8 cellular contexts compared by ENCODE assay signal in the genomic region with DNA sequence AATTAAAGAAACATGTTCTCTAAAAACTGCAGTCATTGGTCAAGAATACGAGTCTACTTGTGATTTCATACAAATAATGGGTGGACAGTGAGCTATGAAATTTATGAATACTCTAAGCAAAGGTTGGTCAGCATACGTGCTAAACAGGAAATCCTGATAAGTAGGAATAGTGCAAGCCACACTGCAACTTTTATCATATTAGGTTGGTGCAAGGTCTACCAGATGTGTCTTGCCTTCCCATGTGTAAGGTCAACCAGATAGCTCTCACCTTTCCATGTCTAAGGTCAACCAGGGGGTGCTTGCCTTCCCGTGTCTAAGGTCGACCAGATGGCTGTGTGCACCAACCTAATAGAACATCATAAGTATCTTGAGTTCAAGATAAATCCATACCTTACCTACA. TPM values are rescaled to one million over a fixed set of nuclear protein-coding genes. Genes with fewer than 3 reads are reported as not detected.
DNase-seq lines count a peak whose midpoint lies in the region; ATAC-seq, FAIRE-seq and TF ChIP-seq lines count a peak whose summit lies in the region.

No MANE protein-coding gene starts in this region.

- no peak for DNase-seq in NT2/D1 (ENCODE audit: low read depth, low spot score)
- peak; percentile 52 for DNase-seq in endothelial cell of umbilical vein (ENCODE audit: low read depth, low spot score)
- DNase-seq in osteoblast (ENCODE audit: insufficient read length, low spot score, missing footprints), result peak; percentile 41
- no peak for DNase-seq in stimulated activated naive CD4-positive, alpha-beta T cell treated with Interleukin-2 at 50 U/mL for 16 hours (lab: John Stamatoyannopoulos, UW)
- no peak for DNase-seq in kidney tubule cell (ENCODE audit: low spot score)

- H3K27ac ChIP-seq in endothelial cell of umbilical vein (ENCODE audit: insufficient read depth, low read depth, low read length) (peak overlapping the region; percentile 97), osteoblast (ENCODE audit: low read depth, low read length) (peak overlapping the region; percentile 98)

- no peak overlapping the region for H2AFZ ChIP-seq in endothelial cell of umbilical vein (ENCODE audit: low read depth, low read length)
- H2AFZ ChIP-seq in osteoblast (ENCODE audit: low read length), result no peak overlapping the region

- H3K27me3 ChIP-seq in NT2/D1 (ENCODE audit: insufficient read depth, insufficient read length), result no peaks in the 10 kb centered on the region
- no peaks in the 10 kb centered on the region for H3K27me3 ChIP-seq in endothelial cell of umbilical vein (ENCODE audit: control insufficient read depth in 2 of 2, insufficient read depth in 2 of 2, low read length in 2 of 2)
- H3K27me3 ChIP-seq in osteoblast (ENCODE audit: insufficient read depth, low read length), result no peaks in the 10 kb centered on the region

- no peak for FAIRE-seq in endothelial cell of umbilical vein (lab: Jason Lieb, UNC)

- no peak for ATAC-seq in GM19452 (IDR thresholded peaks at IDR 0.05; ENCODE audit: unreplicated experiment)
- no peak for ATAC-seq in GM18909 (IDR thresholded peaks at IDR 0.05; ENCODE audit: poor library complexity, unreplicated experiment)

- dilution Hi-C loops in endothelial cell of umbilical vein (cut with MboI; ENCODE audit: extremely low pct_ligation_motif_present, low sequenced_read_pairs), result no loop called here

- peaks cover 31% of the 10 kb centered on the region for H3K4me1 ChIP-seq in ES-I3 (ENCODE audit: insufficient read depth, low read length)
- no peaks in the 10 kb centered on the region for H3K4me1 ChIP-seq in NT2/D1 (ENCODE audit: insufficient read depth, insufficient read length)
- H3K4me1 ChIP-seq in endothelial cell of umbilical vein (ENCODE audit: control insufficient read depth, extremely low read depth, insufficient read depth, low read length), result peaks cover 54% of the 10 kb centered on the region
- peaks cover 54% of the 10 kb centered on the region for H3K4me1 ChIP-seq in osteoblast (ENCODE audit: insufficient read depth, low read length)

- no peak for TF ChIP-seq POLR2A in endothelial cell of umbilical vein (IDR thresholded peaks at IDR 0.05; ENCODE audit: low read depth, low read length)

- POLR2A ChIA-PET in endothelial cell of umbilical vein (lab: Charles Lee), result interaction anchor here (1.0 to 2.0 kb wide), 2 partner anchors 21 to 23 kb away, joined by 3 to 28 read pairs; no protein-coding TSS in a partner anchor

- peak overlapping the region; percentile 81 for H3K4me3 ChIP-seq in NT2/D1 (ENCODE audit: insufficient read length, low read depth)
- peak overlapping the region in 2 of 3 experiments; percentile 39 to 86 for H3K4me3 ChIP-seq in endothelial cell of umbilical vein (replicated peaks in 1 of 3; ENCODE audit: insufficient read depth in 1 of 3, low read depth in 1 of 3, low read length in 3 of 3)
- peak overlapping the region; percentile 95 for H3K4me3 ChIP-seq in osteoblast (ENCODE audit: insufficient read depth, low read length)

- peaks cover 4% of the 10 kb centered on the region for H4K20me1 ChIP-seq in endothelial cell of umbilical vein (replicated peaks; ENCODE audit: control insufficient read depth, extremely low read depth, insufficient read depth, low read length)
- H4K20me1 ChIP-seq in osteoblast (ENCODE audit: insufficient read depth, low read length), result peaks cover 22% of the 10 kb centered on the region

- peaks cover 47% of the 10 kb centered on the region for H3K79me2 ChIP-seq in endothelial cell of umbilical vein (ENCODE audit: control insufficient read depth, insufficient read depth, low read length)
- peaks cover 58% of the 10 kb centered on the region for H3K79me2 ChIP-seq in osteoblast (ENCODE audit: insufficient read depth, low read length)

- peak overlapping the region; percentile 96 for H3K4me2 ChIP-seq in endothelial cell of umbilical vein (ENCODE audit: insufficient read depth, low read length)
- peak overlapping the region; percentile 91 for H3K4me2 ChIP-seq in osteoblast (ENCODE audit: insufficient read depth, low read length)

- no peaks in the 10 kb centered on the region for H3K9me1 ChIP-seq in endothelial cell of umbilical vein (replicated peaks; ENCODE audit: control insufficient read depth, extremely low read depth, insufficient read depth, low read length)

- intact Hi-C loops in endothelial cell of umbilical vein (cut with micrococcal nuclease), result loop anchor here (5.0 kb wide), 1 partner anchor 163 kb away; no protein-coding TSS in a partner anchor

- CTCF ChIA-PET in endothelial cell of umbilical vein (lab: Charles Lee), result interaction anchor here (0.7 to 2.0 kb wide), 8 partner anchors 9 to 233 kb away, joined by 3 to 17 read pairs (median 5); no protein-coding TSS in a partner anchor

- TF ChIP-seq CTCF in endothelial cell of umbilical vein (IDR thresholded peaks at IDR 0.05; ENCODE audit: extremely low read depth in 1 of 2, insufficient read depth in 1 of 2, low read depth in 1 of 2, low read length in 2 of 2) (no peak), osteoblast (IDR thresholded peaks at IDR 0.05; ENCODE audit: extremely low read depth, low read depth, low read length) (no peak)

- peak overlapping the region; percentile 61 for H3K9ac ChIP-seq in ES-I3 (ENCODE audit: low read depth, low read length)
- no peak overlapping the region for H3K9ac ChIP-seq in NT2/D1 (ENCODE audit: insufficient read length, low read depth)
- H3K9ac ChIP-seq in endothelial cell of umbilical vein (replicated peaks; ENCODE audit: extremely low read depth, insufficient read depth, low read length), result peak overlapping the region; percentile 100

- no TSS peak for BruUV-seq in endothelial cell of umbilical vein (replicated peaks; lab: Mats Ljungman, UMichigan)

- no peaks in the 10 kb centered on the region for H3K9me3 ChIP-seq in ES-I3 (ENCODE audit: control insufficient read depth, insufficient read depth, low read length)
- H3K9me3 ChIP-seq in NT2/D1 (ENCODE audit: insufficient read depth, low read length), result no peaks in the 10 kb centered on the region
- no peaks in the 10 kb centered on the region for H3K9me3 ChIP-seq in endothelial cell of umbilical vein (replicated peaks; ENCODE audit: control insufficient read depth, insufficient read depth, low read length)
- H3K9me3 ChIP-seq in osteoblast (ENCODE audit: low read depth, low read length), result no peaks in the 10 kb centered on the region

- H3K36me3 ChIP-seq in ES-I3 (ENCODE audit: insufficient read depth, low read length), result no peaks in the 10 kb centered on the region
- H3K36me3 ChIP-seq in NT2/D1 (ENCODE audit: insufficient read depth, insufficient read length, low read length), result peaks cover 14% of the 10 kb centered on the region
- no peaks in the 10 kb centered on the region for H3K36me3 ChIP-seq in endothelial cell of umbilical vein (ENCODE audit: control insufficient read depth in 2 of 2, extremely low read depth in 1 of 2, insufficient read depth in 2 of 2, low read length in 2 of 2)
- H3K36me3 ChIP-seq in osteoblast (ENCODE audit: insufficient read depth, low read length), result no peaks in the 10 kb centered on the region

TF ChIP-seq in endothelial cell of umbilical vein, 7 proteins besides CTCF, POLR2A, EP300 and RAD21:
- TF ChIP-seq GATA2 (IDR thresholded peaks at IDR 0.05; ENCODE audit: insufficient read depth, insufficient read length, low read depth, low read length) (peak; percentile 12), POLR2AphosphoS5 (IDR thresholded peaks at IDR 0.05; ENCODE audit: insufficient read depth, low read depth, low read length) (peak; percentile 9), MAX (IDR thresholded peaks at IDR 0.05; ENCODE audit: insufficient read depth, insufficient read length) (no peak), MYC (IDR thresholded peaks at IDR 0.05; ENCODE audit: low read depth, low read length) (no peak)

RNA-seq across cellular contexts. Expression of gene ITGB1, which starts 2.0 kb away (rescaled TPM):
- total RNA-seq in endothelial cell of umbilical vein (1,125 and 1,147 TPM in 2 replicates), osteoblast (1,572 and 1,742 TPM in 2 replicates)
- polyA plus RNA-seq in endothelial cell of umbilical vein, result 313 and 424 TPM in 2 replicates
- polyA plus RNA-seq in endothelial cell of umbilical vein (2011; cell fraction: cytosol; rRNA removed), result 480 and 502 TPM in 2 replicates
- polyA plus RNA-seq in endothelial cell of umbilical vein (2011; cell fraction: nucleus; rRNA removed), result 255 and 459 TPM in 2 replicates
- 1,054 and 1,144 TPM in 2 replicates for polyA plus RNA-seq in endothelial cell of umbilical vein (2012)
- 909 and 1,209 TPM in 2 replicates for polyA minus RNA-seq in endothelial cell of umbilical vein
- 134 TPM for polyA minus RNA-seq in endothelial cell of umbilical vein (2011; cell fraction: cytosol; rRNA and poly(A)+ RNA removed)
- 270 and 336 TPM in 2 replicates for polyA minus RNA-seq in endothelial cell of umbilical vein (2011; cell fraction: nucleus; rRNA and poly(A)+ RNA removed)

Comparison
In these comparisons a context has a peak if more than half of its experiments do, and no peak if none do; other contexts are left out.
1. DNase-seq: peak in endothelial cell of umbilical vein (single experiment) and osteoblast (single experiment); none in NT2/D1 (single experiment), stimulated activated naive CD4-positive, alpha-beta T cell treated with Interleukin-2 at 50 U/mL for 16 hours (single experiment) and kidney tubule cell (single experiment).
2. Peak in every context shown above with its lines, with median percentiles within 50 percentile points of each other: H3K4me3 ChIP-seq.